In genomic region chr2:43524180-43524965, GRCh38 we compare ENCODE assay signal across 12 cellular contexts.
DNase-seq lines count a peak whose midpoint lies in the region; ATAC-seq, FAIRE-seq and TF ChIP-seq lines count a peak whose summit lies in the region.
"Had no signal": no experiment of that assay in that cellular context is flagged by ENCODE, and none has a peak within 500 bp of the region (broad histone marks: within the 10 kb centered on the region; RNA-seq: fewer than 3 reads in every experiment).

No MANE protein-coding gene starts in this region.

- no peaks in the 10 kb centered on the region for H4K20me1 ChIP-seq in GM12878 (ENCODE audit: control insufficient read depth, insufficient read depth)

- peaks cover 9% of the 10 kb centered on the region for H3K9me3 Mint-ChIP-seq in activated naive CD4-positive, alpha-beta T cell treated with anti-CD3 and anti-CD28 coated beads for 36 hours
- H3K9me3 Mint-ChIP-seq: immature natural killer cell had no signal

- H3K4me2 ChIP-seq in GM12878 (ENCODE audit: control insufficient read depth, insufficient read depth) = no peak overlapping the region

- H3K4me1 ChIP-seq in A673 (ENCODE audit: insufficient read depth, low read length, poor library complexity, severe bottlenecking) (peaks cover 20% of the 10 kb centered on the region), GM12878 (ENCODE audit: control insufficient read depth, insufficient read depth, low read length) (peaks cover 10% of the 10 kb centered on the region), liver (ENCODE audit: control insufficient read depth in 4 of 4, insufficient read depth in 4 of 4, low read length in 3 of 4) (peaks cover 0 to 6% (median 0%) of the 10 kb centered on the region in 4 donors)

- no peak for TF ChIP-seq EP300 in GM12878 (IDR thresholded peaks at IDR 0.05; ENCODE audit: borderline replicate concordance in 1 of 2, control insufficient read depth in 1 of 2, low read depth in 2 of 2, low read length in 2 of 2)

- no peak overlapping the region for H2AFZ ChIP-seq in GM12878 (ENCODE audit: control insufficient read depth, low read depth, low read length)

- peak; percentile 57 for TF ChIP-seq CTCF in A673 (conservative IDR thresholded peaks at IDR 0.05; ENCODE audit: low read depth, low read length)
- TF ChIP-seq CTCF in GM12878 (IDR thresholded peaks at IDR 0.05 in 2 of 3, conservative IDR thresholded peaks at IDR 0.05 in 1 of 3; ENCODE audit: control insufficient read depth in 2 of 3, extremely low read depth in 1 of 3, insufficient read depth in 1 of 3, low read depth in 3 of 3, low read length in 3 of 3) = peak; percentile 3 to 36 (median 28); a peak in 2 of 6 replicates
- TF ChIP-seq CTCF in liver (IDR thresholded peaks at IDR 0.05; ENCODE audit: low read depth, low read length, missing input control) = peak; percentile 41

- H3K9ac ChIP-seq in GM12878 (ENCODE audit: control insufficient read depth, insufficient read depth, low read length) (no peak overlapping the region), liver (ENCODE audit: low read depth in 1 of 2, low read length in 2 of 2) (no peak overlapping the region)

- DNase-seq in A673 (ENCODE audit: low spot score) (peak; percentile 84), HEK293T (ENCODE audit: extremely low spot score) (peak; percentile 24), GM12878 (ENCODE audit: low read depth, low spot score) (no peak), HuH-7 (ENCODE audit: low spot score) (no peak), activated T-cell treated with anti-CD3 and anti-CD28 coated beads for 4 hours (no peak)
- DNase-seq in activated naive CD4-positive, alpha-beta T cell treated with anti-CD3 and anti-CD28 coated beads for 36 hours = no peak
- DNase-seq: activated B cell treated with CpG ODN at 0.5 μM for 24 hours, C1 segment of cervical spinal cord, immature natural killer cell, NCI-H2227 treated with DMSO at 0.1 percent for 48 hours had no signal

- H3K36me3 ChIP-seq in A673 (ENCODE audit: insufficient read depth, low read length, poor library complexity, severe bottlenecking) = peaks cover 3% of the 10 kb centered on the region
- 0 out of 4 replicates have a peak, but pooled peaks cover 0 to 10% of the 10 kb centered on the region in 2 experiments for H3K36me3 ChIP-seq in GM12878 (ENCODE audit: control insufficient read depth in 2 of 2, insufficient read depth in 2 of 2, low read length in 1 of 2)
- H3K36me3 ChIP-seq in liver (ENCODE audit: control insufficient read depth in 4 of 4, insufficient read depth in 3 of 4, low read depth in 1 of 4, low read length in 3 of 4) = no peaks in the 10 kb centered on the region

- H3K79me2 ChIP-seq in GM12878 (ENCODE audit: control insufficient read depth, insufficient read depth, low read length) = no peaks in the 10 kb centered on the region

- POLR2A ChIA-PET in A673 (lab: Charles Lee; ENCODE audit: low non-redundant PET) (interaction anchor here (0.7 kb wide), 1 partner anchor 129 kb away, joined by 3 read pairs; no protein-coding TSS in a partner anchor), HEK293T (lab: Yijun Ruan, JAX) (no interaction called here), GM12878 (lab: Charles Lee) (no interaction called here)

- WGBS in GM12878 (ENCODE audit: insufficient coverage, insufficient replicate concordance, low lambda C conversion rate, missing lambda C conversion rate) = 95% methylated on average over 3 of the region's 3 CpGs
- 93% methylated on average over 3 of the region's 3 CpGs for WGBS in liver

- H3K27ac Mint-ChIP-seq in activated naive CD4-positive, alpha-beta T cell treated with anti-CD3 and anti-CD28 coated beads for 36 hours = no peak overlapping the region
- H3K27ac Mint-ChIP-seq: activated B cell treated with CpG ODN at 0.5 μM for 24 hours, immature natural killer cell had no signal

- H3K9me3 ChIP-seq in A673 (ENCODE audit: low read depth, low read length, poor library complexity, severe bottlenecking) = peaks cover 9% of the 10 kb centered on the region
- H3K9me3 ChIP-seq in GM12878 (replicated peaks; ENCODE audit: control insufficient read depth, insufficient read depth, low read length) = no peaks in the 10 kb centered on the region
- H3K9me3 ChIP-seq in liver (ENCODE audit: control insufficient read depth in 4 of 4, low read length in 3 of 4) = no peaks in the 10 kb centered on the region

- TF ChIP-seq POLR2A in GM12878 (IDR thresholded peaks at IDR 0.05; ENCODE audit: low read depth, low read length) = no peak

- no peak for FAIRE-seq in GM12878 (lab: Jason Lieb, UNC)

- H3K4me3 Mint-ChIP-seq in activated naive CD4-positive, alpha-beta T cell treated with anti-CD3 and anti-CD28 coated beads for 36 hours = no peak overlapping the region
- H3K4me3 Mint-ChIP-seq: activated B cell treated with CpG ODN at 0.5 μM for 24 hours, immature natural killer cell had no signal

- BruUV-seq in A673 (replicated peaks; lab: Mats Ljungman, UMichigan) = no TSS peak
- no TSS peak for BruUV-seq in GM12878 (replicated peaks; lab: Mats Ljungman, UMichigan)

- RAD21 ChIA-PET in GM12878 (lab: Charles Lee; ENCODE audit: unreplicated experiment) = no interaction called here

- H3K4me1 Mint-ChIP-seq in activated naive CD4-positive, alpha-beta T cell treated with anti-CD3 and anti-CD28 coated beads for 36 hours (ENCODE audit: low read depth) = peaks cover 6% of the 10 kb centered on the region
- H3K4me1 Mint-ChIP-seq: immature natural killer cell had no signal

- H3K27ac ChIP-seq in A673 (ENCODE audit: low read depth, low read length, poor library complexity, severe bottlenecking) (no peak overlapping the region), GM12878 (ENCODE audit: control insufficient read depth, insufficient read depth) (no peak overlapping the region), liver (ENCODE audit: low read depth in 1 of 2, low read length in 2 of 2) (no peak overlapping the region)

- no peaks in the 10 kb centered on the region for H3K27me3 Mint-ChIP-seq in activated naive CD4-positive, alpha-beta T cell treated with anti-CD3 and anti-CD28 coated beads for 36 hours (ENCODE audit: low read depth)
- H3K27me3 Mint-ChIP-seq: activated B cell treated with CpG ODN at 0.5 μM for 24 hours had no signal

- CTCF ChIA-PET in A673 (lab: Charles Lee) (interaction anchor here (0.5 kb wide), 1 partner anchor 17 kb away, joined by 4 read pairs; no protein-coding TSS in a partner anchor), HEK293T (lab: Yijun Ruan, JAX) (interaction anchor here (0.7 kb wide), 1 partner anchor 1352 kb away, joined by 3 read pairs; no protein-coding TSS in a partner anchor), GM12878 (lab: Yijun Ruan, JAX) (interaction anchor here (1.1 to 1.8 kb wide), 2 partner anchors 14 to 53 kb away, joined by 3 to 6 read pairs; no protein-coding TSS in a partner anchor)
- CTCF ChIA-PET in activated naive CD4-positive, alpha-beta T cell treated with anti-CD3 and anti-CD28 coated beads for 36 hours (lab: Charles Lee) = interaction anchor here (0.7 kb wide), 1 partner anchor 41 kb away, joined by 3 read pairs; no protein-coding TSS in a partner anchor

- H3K27me3 ChIP-seq in A673 (replicated peaks; ENCODE audit: insufficient read depth, low read depth, low read length, poor library complexity) (no peaks in the 10 kb centered on the region), GM12878 (replicated peaks in 1 of 2; ENCODE audit: control insufficient read depth in 2 of 2, insufficient read depth in 2 of 2, low read length in 1 of 2) (no peaks in the 10 kb centered on the region), liver (ENCODE audit: control insufficient read depth in 4 of 4, insufficient read depth in 4 of 4, low read length in 3 of 4) (no peaks in the 10 kb centered on the region)

- TF ChIP-seq RAD21 in GM12878 (IDR thresholded peaks at IDR 0.05; ENCODE audit: insufficient read depth, low read depth, low read length) = no peak
- no peak for TF ChIP-seq RAD21 in liver (IDR thresholded peaks at IDR 0.05)

- peaks cover 23% of the 10 kb centered on the region for H3K36me3 Mint-ChIP-seq in activated naive CD4-positive, alpha-beta T cell treated with anti-CD3 and anti-CD28 coated beads for 36 hours (ENCODE audit: low read depth)

- no peak overlapping the region for H3K4me3 ChIP-seq in A673 (ENCODE audit: low read depth, low read length, poor library complexity, severe bottlenecking)
- H3K4me3 ChIP-seq in GM12878 = no peak overlapping the region
- H3K4me3 ChIP-seq in liver (ENCODE audit: low read depth in 1 of 3, low read length in 3 of 3) = no peak overlapping the region

- intact Hi-C loops in A673 (cut with micrococcal nuclease; ENCODE audit: unreplicated experiment) (no loop called here), GM12878 (cut with micrococcal nuclease; ENCODE audit: unreplicated experiment) (no loop called here)
- intact Hi-C loops in activated naive CD4-positive, alpha-beta T cell treated with anti-CD3 and anti-CD28 coated beads for 36 hours (cut with micrococcal nuclease) = no loop called here

- in situ Hi-C loops in GM12878 (cut with MboI) = no loop called here

- SMC1A ChIA-PET in GM12878 (lab: Charles Lee; ENCODE audit: uncharacterized antibody, unreplicated experiment) = no interaction called here

- ATAC-seq in GM12878 (peak; percentile 29; the same call in 1 of the 3 replicates), HG03139 (IDR thresholded peaks at IDR 0.05; ENCODE audit: unreplicated experiment) (no peak)

TF ChIP-seq in HEK293T, 16 proteins besides CTCF, POLR2A, EP300 and RAD21 (continues in another document):
- TF ChIP-seq ARNT (IDR thresholded peaks at IDR 0.05) (no peak), TARDBP (IDR thresholded peaks at IDR 0.05) (no peak), SP1 (IDR thresholded peaks at IDR 0.05) (no peak)

TF ChIP-seq in GM12878, 131 proteins besides CTCF, POLR2A, EP300 and RAD21:
- TF ChIP-seq TCF7 (IDR thresholded peaks at IDR 0.05; ENCODE audit: borderline replicate concordance) (no peak), TBL1XR1 (IDR thresholded peaks at IDR 0.05; ENCODE audit: low read depth, low read length) (no peak), PML (IDR thresholded peaks at IDR 0.05; ENCODE audit: low read length) (no peak), CREB1 (IDR thresholded peaks at IDR 0.05; ENCODE audit: low read depth) (no peak), RFX5 (IDR thresholded peaks at IDR 0.05; ENCODE audit: low read depth, low read length) (no peak)

TF ChIP-seq in liver, 16 proteins besides CTCF, POLR2A, EP300 and RAD21 (continues in another document):
- TF ChIP-seq YY1 (IDR thresholded peaks at IDR 0.05) (no peak), MAX (IDR thresholded peaks at IDR 0.05) (no peak), RXRA (IDR thresholded peaks at IDR 0.05) (no peak), JUND (IDR thresholded peaks at IDR 0.05) (no peak), ATF3 (IDR thresholded peaks at IDR 0.05) (no peak)

Comparison
In these comparisons a context has a peak if more than half of its experiments do, and no peak if none do; other contexts are left out.
1. DNase-seq: peak in A673 (single experiment) and HEK293T (single experiment); none in GM12878 (single experiment), activated naive CD4-positive, alpha-beta T cell treated with anti-CD3 and anti-CD28 coated beads for 36 hours (single experiment), HuH-7 (single experiment) and activated T-cell treated with anti-CD3 and anti-CD28 coated beads for 4 hours (single experiment).
2. Peak in every context shown above with its lines, with median percentiles within 50 percentile points of each other: CTCF ChIP-seq.